ENCODE assay signal across 14 cellular contexts in the genomic region with DNA sequence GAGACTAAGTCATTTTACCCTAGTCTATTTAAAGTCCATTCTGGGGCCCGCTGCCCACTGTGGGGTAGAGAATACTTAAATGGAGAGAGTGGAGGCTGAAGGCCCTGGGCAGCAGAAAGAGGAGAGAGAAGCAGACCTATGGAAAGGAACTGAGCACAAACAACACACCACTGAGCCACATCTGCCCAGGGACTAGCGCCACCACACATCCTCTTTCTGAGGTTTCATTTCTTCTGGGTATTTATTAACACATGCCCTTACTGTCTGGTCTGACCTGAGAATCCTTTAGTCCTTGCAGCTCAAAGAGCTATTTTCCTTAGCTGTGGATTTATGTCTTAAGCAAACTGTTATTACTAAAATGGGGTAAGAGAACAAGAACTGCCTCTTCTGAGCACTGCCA.
DNase-seq lines count a peak whose midpoint lies in the region; ATAC-seq and TF ChIP-seq lines count a peak whose summit lies in the region.
"Had no signal": no experiment of that assay in that cellular context is flagged by ENCODE, and none has a peak within 500 bp of the region (broad histone marks: within the 10 kb centered on the region; RNA-seq: fewer than 3 reads in every experiment).

No MANE protein-coding gene starts in this region.

- no peak overlapping the region for H3K27ac ChIP-seq in uterus
- no peak overlapping the region for H3K27ac ChIP-seq in brain microvascular endothelial cell
- H3K27ac ChIP-seq: heart right ventricle, pancreas, suprapubic skin had no signal

- H3K4me1 ChIP-seq in uterus: no peaks in the 10 kb centered on the region
- H3K4me1 ChIP-seq: pancreas, suprapubic skin had no signal

- H3K36me3 Mint-ChIP-seq in stimulated activated naive B cell treated with anti-CD40 and anti-IgM and Interleukin-4, amounts not matched to agents 10 μg/mL and 1 μg/mL and 100 μg/mL, for 72 hours: no peaks in the 10 kb centered on the region
- H3K36me3 Mint-ChIP-seq: CD4-positive, CD25-positive, alpha-beta regulatory T cell had no signal

- intact Hi-C loops in uterus (cut with DNase I; ENCODE audit: low total_unique reads): no loop called here

- peaks cover 2 to 5% of the 10 kb centered on the region in 2 donors for H3K4me1 Mint-ChIP-seq in stimulated activated naive B cell treated with anti-CD40 and anti-IgM and Interleukin-4, amounts not matched to agents 10 μg/mL and 1 μg/mL and 100 μg/mL, for 72 hours
- H3K4me1 Mint-ChIP-seq: CD4-positive, CD25-positive, alpha-beta regulatory T cell had no signal

- H3K4me3 ChIP-seq in uterus (no peak overlapping the region), brain microvascular endothelial cell (ENCODE audit: low read depth, low read length) (no peak overlapping the region)
- H3K4me3 ChIP-seq: heart right ventricle, pancreas, suprapubic skin had no signal

- no peaks in the 10 kb centered on the region for H3K9me3 Mint-ChIP-seq in stimulated activated naive B cell treated with anti-CD40 and anti-IgM and Interleukin-4, amounts not matched to agents 10 μg/mL and 1 μg/mL and 100 μg/mL, for 72 hours

- H3K9me3 ChIP-seq in uterus: no peaks in the 10 kb centered on the region
- H3K9me3 ChIP-seq: heart right ventricle, pancreas, suprapubic skin had no signal

- ATAC-seq in GM19043 (IDR thresholded peaks at IDR 0.05; ENCODE audit: low read depth, unreplicated experiment): peak; percentile 68
- peak; percentile 78 for ATAC-seq in GM21825 (IDR thresholded peaks at IDR 0.05; ENCODE audit: unreplicated experiment)
- ATAC-seq in HG03342 (IDR thresholded peaks at IDR 0.05; ENCODE audit: unreplicated experiment): peak; percentile 53
- peak; percentile 57 to 58 for ATAC-seq in stimulated activated naive B cell treated with anti-CD40 and anti-IgM and Interleukin-4, amounts not matched to agents 10 μg/mL and 1 μg/mL and 100 μg/mL, for 72 hours (replicated peaks)
- no peak for ATAC-seq in activated CD4-positive, CD25-positive, alpha-beta regulatory T cell treated with anti-CD3 and anti-CD28 coated beads, Interleukin-2, amount 50 U/mL, for 24 hours
- ATAC-seq: heart right ventricle, pancreas had no signal

- H3K27me3 ChIP-seq in uterus (no peaks in the 10 kb centered on the region), brain microvascular endothelial cell (replicated peaks) (no peaks in the 10 kb centered on the region)
- H3K27me3 ChIP-seq: heart right ventricle, pancreas, suprapubic skin had no signal

- no peak for DNase-seq in stimulated activated naive B cell treated with anti-CD40 and anti-IgM and Interleukin-4, amounts not matched to agents 10 μg/mL and 1 μg/mL and 100 μg/mL, for 72 hours
- no peak for DNase-seq in uterus
- DNase-seq in brain microvascular endothelial cell: no peak
- DNase-seq: activated naive CD4-positive, alpha-beta T cell treated with Interleukin-2 at 50 U/mL for 16 hours; CD4-positive, CD25-positive, alpha-beta regulatory T cell; GDM1; heart right ventricle; NCI-H2107; pancreas had no signal

- no peak for TF ChIP-seq CTCF in uterus (IDR thresholded peaks at IDR 0.05)
- TF ChIP-seq CTCF in brain microvascular endothelial cell (IDR thresholded peaks at IDR 0.05; ENCODE audit: low read depth, low read length, missing control alignments): no peak

- in situ Hi-C loops in brain microvascular endothelial cell (cut with HindIII; ENCODE audit: low pct_ligation_motif_present, low sequenced_read_pairs): no loop called here

- H3K4me3 Mint-ChIP-seq in stimulated activated naive B cell treated with anti-CD40 and anti-IgM and Interleukin-4, amounts not matched to agents 10 μg/mL and 1 μg/mL and 100 μg/mL, for 72 hours: no peak overlapping the region
- H3K4me3 Mint-ChIP-seq: CD4-positive, CD25-positive, alpha-beta regulatory T cell had no signal

- no peaks in the 10 kb centered on the region for H3K27me3 Mint-ChIP-seq in stimulated activated naive B cell treated with anti-CD40 and anti-IgM and Interleukin-4, amounts not matched to agents 10 μg/mL and 1 μg/mL and 100 μg/mL, for 72 hours
- H3K27me3 Mint-ChIP-seq: CD4-positive, CD25-positive, alpha-beta regulatory T cell had no signal

- no peaks in the 10 kb centered on the region for H3K36me3 ChIP-seq in uterus
- H3K36me3 ChIP-seq in brain microvascular endothelial cell (replicated peaks): no peaks in the 10 kb centered on the region
- H3K36me3 ChIP-seq: heart right ventricle, pancreas, suprapubic skin had no signal

- no peak for TF ChIP-seq POLR2A in uterus (IDR thresholded peaks at IDR 0.05)

- H3K27ac Mint-ChIP-seq in stimulated activated naive B cell treated with anti-CD40 and anti-IgM and Interleukin-4, amounts not matched to agents 10 μg/mL and 1 μg/mL and 100 μg/mL, for 72 hours: no peak overlapping the region
- H3K27ac Mint-ChIP-seq: CD4-positive, CD25-positive, alpha-beta regulatory T cell had no signal

Comparison
In these comparisons a context has a peak if more than half of its experiments do, and no peak if none do; other contexts are left out.
1. ATAC-seq: peak in GM19043 (single experiment), GM21825 (single experiment), HG03342 (single experiment) and stimulated activated naive B cell treated with anti-CD40 and anti-IgM and Interleukin-4, amounts not matched to agents 10 μg/mL and 1 μg/mL and 100 μg/mL, for 72 hours (2 of 2); none in activated CD4-positive, CD25-positive, alpha-beta regulatory T cell treated with anti-CD3 and anti-CD28 coated beads, Interleukin-2, amount 50 U/mL, for 24 hours (0 of 2).